ENCODE assay signal across 7 cellular contexts in the genomic region with DNA sequence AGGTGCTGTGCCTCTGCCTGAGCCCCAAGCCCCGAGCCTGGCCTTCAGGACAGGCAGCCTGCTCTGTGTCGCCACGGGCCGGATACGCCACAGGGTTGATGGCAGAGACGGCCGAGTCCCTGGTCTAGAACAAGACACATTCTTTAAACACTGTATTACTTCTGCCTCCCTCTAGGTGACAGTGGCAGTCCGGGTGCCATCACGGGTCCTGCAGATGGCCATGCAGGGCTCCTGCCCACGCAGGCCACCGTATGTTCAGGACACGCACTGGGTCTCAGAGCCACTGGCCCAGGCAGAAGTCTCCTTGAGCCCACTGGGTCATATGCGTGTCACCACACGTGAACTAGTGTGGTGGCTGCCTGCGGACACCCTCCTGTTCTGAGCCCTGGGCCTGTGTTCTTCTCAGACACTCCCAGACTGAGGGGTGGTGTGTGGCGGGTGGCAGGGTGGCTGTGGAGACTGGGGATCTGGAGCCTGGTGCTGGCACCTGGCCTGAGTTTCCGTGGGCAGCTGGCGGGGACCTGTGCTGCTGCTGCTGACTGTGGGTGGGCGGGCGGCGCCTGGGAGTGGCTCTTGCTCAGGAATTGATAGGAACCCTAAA. TPM values are rescaled to one million over a fixed set of nuclear protein-coding genes. Genes with fewer than 3 reads are reported as not detected.
DNase-seq lines count a peak whose midpoint lies in the region; ATAC-seq and TF ChIP-seq lines count a peak whose summit lies in the region.
"Had no signal": no experiment of that assay in that cellular context is flagged by ENCODE, and none has a peak within 500 bp of the region (broad histone marks: within the 10 kb centered on the region; RNA-seq: fewer than 3 reads in every experiment).

No MANE protein-coding gene starts in this region.

- peaks cover 0 to 41% (median 10%) of the 10 kb centered on the region in 3 donors for H3K4me1 ChIP-seq in gastroesophageal sphincter

- peak overlapping the region in 3 of 4 donors; percentile 18 to 43 (median 41) for H3K27ac ChIP-seq in gastroesophageal sphincter

- DNase-seq in GM12865 (ENCODE audit: low read depth) (peak; percentile 37), MG63 (peak; percentile 26), midbrain (lab: John Stamatoyannopoulos, UW) (no peak), NCI-H1048 (lab: John Stamatoyannopoulos, UW) (no peak)
- DNase-seq: naive B cell had no signal

- no peaks in the 10 kb centered on the region for H3K9me3 ChIP-seq in MG63
- no peaks in the 10 kb centered on the region for H3K9me3 ChIP-seq in gastroesophageal sphincter

- WGBS in gastroesophageal sphincter (ENCODE audit: low coverage in 1 of 2), 2 donors = 50% methylated on average over 5 of the region's 21 CpGs; no CpG with 5 or more reads in 1 of the 2 donors

- TF ChIP-seq CTCF in GM12865 (IDR thresholded peaks at IDR 0.05; ENCODE audit: insufficient read depth, low read depth, low read length, missing control alignments) = peak; percentile 13
- no peak for TF ChIP-seq CTCF in gastroesophageal sphincter (IDR thresholded peaks at IDR 0.05)

- TF ChIP-seq EP300 in gastroesophageal sphincter (IDR thresholded peaks at IDR 0.05) = no peak

- ATAC-seq in gastroesophageal sphincter (no peak), GM21717 (IDR thresholded peaks at IDR 0.05; ENCODE audit: unreplicated experiment) (no peak)

- no peaks in the 10 kb centered on the region for H3K27me3 ChIP-seq in MG63
- no peaks in the 10 kb centered on the region for H3K27me3 ChIP-seq in gastroesophageal sphincter

- H3K36me3 ChIP-seq in MG63 (peaks cover 10% of the 10 kb centered on the region), gastroesophageal sphincter (peaks cover 0 to 77% of the 10 kb centered on the region in 2 donors)

- no peak overlapping the region for H3K4me3 ChIP-seq in GM12865 (ENCODE audit: low read depth, low read length)
- H3K4me3 ChIP-seq in MG63 = no peak overlapping the region
- no peak overlapping the region for H3K4me3 ChIP-seq in gastroesophageal sphincter

- TF ChIP-seq POLR2A in gastroesophageal sphincter (IDR thresholded peaks at IDR 0.05) = no peak

RNA-seq across cellular contexts. Expression of gene PLEKHJ1, which starts 4.4 kb away (rescaled TPM):
- 23.1 and 25.6 TPM in 2 replicates for total RNA-seq in MG63 (2014; rRNA removed; shearing (Covaris generic); ENCODE audit: low replicate concordance)
- 10 to 100 TPM; 41.6 to 56.7 (median 51.7) TPM for total RNA-seq in gastroesophageal sphincter

RNA-seq across cellular contexts. Expression of gene SF3A2, which starts 4.9 kb away (rescaled TPM):
- total RNA-seq in MG63 (2014; rRNA removed; shearing (Covaris generic); ENCODE audit: low replicate concordance) = 5.5 and 23.7 TPM in 2 replicates
- 10 to 100 TPM; 27.5 to 40.3 (median 37.4) TPM for total RNA-seq in gastroesophageal sphincter

RNA-seq across cellular contexts. Expression of gene AMH, which starts 17.4 kb away (rescaled TPM):
- 0.49 and 4.1 TPM in 2 replicates for total RNA-seq in MG63 (2014; rRNA removed; shearing (Covaris generic); ENCODE audit: low replicate concordance)
- 1 to 10 TPM in 1 of 4 donors, under 1 TPM in 3; 0.23 to 1.2 (median 0.47) TPM for total RNA-seq in gastroesophageal sphincter

RNA-seq across cellular contexts. Expression of gene JSRP1, which starts 24.5 kb away (rescaled TPM):
- total RNA-seq in MG63 (2014; rRNA removed; shearing (Covaris generic); ENCODE audit: low replicate concordance) = not detected in 2 replicates
- under 1 TPM in 1 of 4 donors, not detected in 3; 0.37 TPM for total RNA-seq in gastroesophageal sphincter

RNA-seq across cellular contexts. Expression of gene PEAK3, which starts 50.3 kb away (rescaled TPM):
- not detected in 2 replicates for total RNA-seq in MG63 (2014; rRNA removed; shearing (Covaris generic); ENCODE audit: low replicate concordance)
- 1 to 10 TPM in 1 of 4 donors, under 1 TPM in 2, not detected in 1; 0.16 to 1.3 (median 0.27) TPM for total RNA-seq in gastroesophageal sphincter

Comparison
In these comparisons a context has a peak if more than half of its experiments do, and no peak if none do; other contexts are left out.
1. DNase-seq: peak in GM12865 (single experiment) and MG63 (single experiment); none in midbrain (single experiment) and NCI-H1048 (single experiment).